In the genomic region with DNA sequence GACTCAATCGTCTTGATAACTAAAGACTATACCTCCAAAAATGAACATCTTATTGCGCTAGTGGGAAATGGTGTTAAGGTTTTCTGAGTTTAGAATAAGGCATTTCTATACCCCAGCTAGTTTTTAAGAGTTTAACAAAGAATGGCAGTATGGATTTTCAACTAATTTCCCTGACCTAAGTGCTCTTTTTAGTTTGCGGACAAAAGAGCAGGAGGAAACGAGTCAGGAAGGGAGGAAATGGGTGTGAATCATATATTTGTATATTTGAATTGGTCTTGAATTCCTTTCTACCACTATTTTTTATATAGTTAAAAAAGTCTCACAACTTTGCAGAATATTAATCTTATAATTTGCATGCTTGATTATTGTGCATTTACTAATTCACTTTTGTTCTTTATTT, we compare ENCODE assay signal across 17 cellular contexts.
DNase-seq lines count a peak whose midpoint lies in the region; ATAC-seq, FAIRE-seq and TF ChIP-seq lines count a peak whose summit lies in the region.
"Had no signal": no experiment of that assay in that cellular context is flagged by ENCODE, and none has a peak within 500 bp of the region (broad histone marks: within the 10 kb centered on the region; RNA-seq: fewer than 3 reads in every experiment).

No MANE protein-coding gene starts in this region.

- H3K36me3 ChIP-seq in GM23338 (ENCODE audit: insufficient read depth) = no peaks in the 10 kb centered on the region
- no peaks in the 10 kb centered on the region for H3K36me3 ChIP-seq in bronchial epithelial cell (ENCODE audit: control insufficient read depth, insufficient read depth, low read length)
- H3K36me3 ChIP-seq in smooth muscle cell (ENCODE audit: low read depth) = no peaks in the 10 kb centered on the region

- no peaks in the 10 kb centered on the region for H3K27me3 Mint-ChIP-seq in GM23338 (ENCODE audit: insufficient read depth, low read depth, poor library complexity)
- H3K27me3 Mint-ChIP-seq: B cell; CD4-positive, CD25-positive, alpha-beta regulatory T cell had no signal

- H3K4me2 ChIP-seq in GM23338 (no peak overlapping the region), smooth muscle cell (peak overlapping the region; percentile 50)

- H4K20me1 ChIP-seq in GM23338 (replicated peaks; ENCODE audit: insufficient read depth) (no peaks in the 10 kb centered on the region), smooth muscle cell (ENCODE audit: low read depth) (no peaks in the 10 kb centered on the region)

- ATAC-seq in GM23338 = no peak
- ATAC-seq in HG03039 (IDR thresholded peaks at IDR 0.05; ENCODE audit: unreplicated experiment) = no peak
- ATAC-seq in HG02981 (IDR thresholded peaks at IDR 0.05; ENCODE audit: unreplicated experiment) = no peak

- TF ChIP-seq CTCF in GM23338 (conservative IDR thresholded peaks at IDR 0.05; ENCODE audit: low read depth in 2 of 2) (no peak), bronchial epithelial cell (IDR thresholded peaks at IDR 0.05; ENCODE audit: insufficient read depth, low read length, severe bottlenecking) (no peak), fibroblast of the aortic adventitia (IDR thresholded peaks at IDR 0.05; ENCODE audit: insufficient read depth, low read length) (no peak), smooth muscle cell (IDR thresholded peaks at IDR 0.05; ENCODE audit: borderline replicate concordance, insufficient read depth, poor library complexity, severe bottlenecking) (no peak)

- 87% methylated on average over 4 of the region's 4 CpGs for WGBS in smooth muscle cell (ENCODE audit: low lambda C conversion rate)

- no peaks in the 10 kb centered on the region for H3K27me3 ChIP-seq in GM23338 (ENCODE audit: insufficient read depth)
- no peaks in the 10 kb centered on the region for H3K27me3 ChIP-seq in bronchial epithelial cell (ENCODE audit: control insufficient read depth, insufficient read depth, low read length)
- no peaks in the 10 kb centered on the region for H3K27me3 ChIP-seq in smooth muscle cell (ENCODE audit: low read depth)

- H3K4me3 Mint-ChIP-seq in GM23338 = no peak overlapping the region
- H3K4me3 Mint-ChIP-seq: B cell; CD4-positive, CD25-positive, alpha-beta regulatory T cell had no signal

- FAIRE-seq in bronchial epithelial cell (lab: Jason Lieb, UNC) = no peak
- FAIRE-seq: G401.6 had no signal

- H3K36me3 Mint-ChIP-seq in GM23338 (ENCODE audit: low read depth) = peaks cover 17% of the 10 kb centered on the region
- H3K36me3 Mint-ChIP-seq: CD4-positive, CD25-positive, alpha-beta regulatory T cell had no signal

- DNase-seq in GM23338 (ENCODE audit: low spot score) (no peak), bronchial epithelial cell (ENCODE audit: low read depth) (peak; percentile 58), fibroblast of the aortic adventitia (ENCODE audit: low read depth) (peak; percentile 24), smooth muscle cell (lab: John Stamatoyannopoulos, UW; ENCODE audit: unreplicated experiment) (no peak), epidermal melanocyte (ENCODE audit: insufficient read length, low spot score) (no peak)
- DNase-seq: Calu3; CD4-positive, CD25-positive, alpha-beta regulatory T cell; GOT3; NCI-H1105 treated with DMSO at 0.1 percent for 48 hours; NCI-H187; NCI-H526 treated with DMSO at 0.1 percent for 48 hours; NK-92 treated with Interleukin-12 subunit alpha and Interleukin-12 subunit beta, amount 100 ng/mL, for 24 hours; SIG-M5 had no signal

- H3K4me3 ChIP-seq in GM23338 (no peak overlapping the region), bronchial epithelial cell (ENCODE audit: low read depth, low read length) (no peak overlapping the region), fibroblast of the aortic adventitia (ENCODE audit: low read depth, low read length) (no peak overlapping the region), smooth muscle cell (no peak overlapping the region)

- peaks cover 9% of the 10 kb centered on the region; the same call in 2 of the 3 replicates for H3K9me3 Mint-ChIP-seq in GM23338

- H3K9me2 ChIP-seq in GM23338 (ENCODE audit: insufficient read depth) = peaks cover 3% of the 10 kb centered on the region; the same call in 1 of the 2 replicates

- H3K79me2 ChIP-seq in GM23338 (replicated peaks; ENCODE audit: insufficient read depth) (no peaks in the 10 kb centered on the region), smooth muscle cell (ENCODE audit: low read depth) (no peaks in the 10 kb centered on the region)

- no peaks in the 10 kb centered on the region for H3K9me3 ChIP-seq in smooth muscle cell (replicated peaks; ENCODE audit: low read depth)

- no peak overlapping the region for H2AFZ ChIP-seq in GM23338
- no peak overlapping the region for H2AFZ ChIP-seq in smooth muscle cell (ENCODE audit: low read depth)

- peaks cover 16% of the 10 kb centered on the region; the same call in 2 of the 3 replicates for H3K4me1 Mint-ChIP-seq in GM23338
- H3K4me1 Mint-ChIP-seq: CD4-positive, CD25-positive, alpha-beta regulatory T cell had no signal

- H3K9ac ChIP-seq in smooth muscle cell (ENCODE audit: low read depth) = no peak overlapping the region

- no peak overlapping the region for H3K27ac Mint-ChIP-seq in GM23338
- H3K27ac Mint-ChIP-seq: B cell; CD4-positive, CD25-positive, alpha-beta regulatory T cell had no signal

- H3F3A ChIP-seq in GM23338 (replicated peaks; ENCODE audit: low read depth) (no peaks in the 10 kb centered on the region), smooth muscle cell (ENCODE audit: low read depth) (no peaks in the 10 kb centered on the region)

- H3K4me1 ChIP-seq in GM23338 (ENCODE audit: insufficient read depth) = peaks cover 28% of the 10 kb centered on the region
- no peaks in the 10 kb centered on the region for H3K4me1 ChIP-seq in smooth muscle cell (ENCODE audit: low read depth)

- H3K27ac ChIP-seq in GM23338 (ENCODE audit: low read depth) (no peak overlapping the region), smooth muscle cell (ENCODE audit: low read depth) (no peak overlapping the region)

TF ChIP-seq in GM23338, 12 proteins besides CTCF, POLR2A, EP300 and RAD21 (continues in another document):
- no peak for TF ChIP-seq CREB1 (CRISPR knock-in tag; IDR thresholded peaks at IDR 0.05; ENCODE audit: low read depth)
- no peak for TF ChIP-seq POLR2AphosphoS5 (IDR thresholded peaks at IDR 0.05; ENCODE audit: low read depth)
- no peak for TF ChIP-seq JUNB (IDR thresholded peaks at IDR 0.05; ENCODE audit: unreplicated experiment)
- TF ChIP-seq EZH2phosphoT487 (IDR thresholded peaks at IDR 0.05; ENCODE audit: unreplicated experiment) = no peak
- no peak for TF ChIP-seq STAT1 (IDR thresholded peaks at IDR 0.05; ENCODE audit: unreplicated experiment)
- TF ChIP-seq NANOG (IDR thresholded peaks at IDR 0.05; ENCODE audit: borderline replicate concordance) = peak; percentile 26; the same call in 1 of the 2 replicates
- no peak for TF ChIP-seq EZH2 (IDR thresholded peaks at IDR 0.05; ENCODE audit: low read depth, unreplicated experiment)

Comparison
In these comparisons a context has a peak if more than half of its experiments do, and no peak if none do; other contexts are left out.
1. DNase-seq: peak in bronchial epithelial cell (single experiment) and fibroblast of the aortic adventitia (single experiment); none in GM23338 (single experiment), smooth muscle cell (single experiment) and epidermal melanocyte (single experiment).